31 cellular contexts compared by ENCODE assay signal in genomic region chr1:32718527-32718926, GRCh38. TPM values are rescaled to one million over a fixed set of nuclear protein-coding genes. Genes with fewer than 3 reads are reported as not detected.
"Had no signal": no experiment of that assay in that cellular context is flagged by ENCODE, and none has a peak within 500 bp of the region (broad histone marks: within the 10 kb centered on the region; RNA-seq: fewer than 3 reads in every experiment).

No MANE protein-coding gene starts in this region.

- H3K9me3 ChIP-seq: Peyer's patch had no signal

- H3K27me3 ChIP-seq: Peyer's patch had no signal

- DNase-seq: activated CD4-positive, alpha-beta T cell treated with anti-CD3 and anti-CD28 coated beads, Interleukin-2, amount 10 ng/mL, durations not matched to agents 7 days and 5 days; activated CD4-positive, alpha-beta T cell treated with anti-CD3 and anti-CD28 coated beads, Interleukin-2, amount 50 U/mL, for 48 hours; activated CD8-positive, alpha-beta T cell treated with anti-CD3 and anti-CD28 coated beads, Interleukin-2, amount 10 ng/mL, durations not matched to agents 7 days and 5 days; activated gamma-delta T cell; activated naive CD4-positive, alpha-beta T cell treated with Interleukin-2 at 50 U/mL for 16 hours; activated naive CD8-positive, alpha-beta T cell treated with anti-CD3 and anti-CD28 coated beads, Interleukin-2, amount 10 ng/mL, durations not matched to agents 7 days and 5 days; activated T-cell treated with anti-CD3 and anti-CD28 coated beads, Interleukin-2, amount 50 U/mL, for 24 hours; central memory CD4-positive, alpha-beta T cell; Kasumi-1; KG1; MM.1S; NCI-H1092 treated with DMSO at 0.1 percent for 48 hours; NCI-H1417; NCI-H146; NCI-H187; NCI-H2029 treated with DMSO at 0.1 percent for 48 hours; NCI-H2107; NCI-H2171; NCI-H510A; NCI-H526; NCI-H748 treated with DMSO at 0.1 percent for 48 hours; NK-92 treated with Interleukin-12 subunit alpha and Interleukin-12 subunit beta, amount 100 ng/mL, for 24 hours; PC-3; Peyer's patch; RPMI8226; SIG-M5; T1000 had no signal

- H3K36me3 ChIP-seq: Peyer's patch had no signal

- ATAC-seq: activated CD8-positive, alpha-beta T cell treated with anti-CD3 and anti-CD28 coated beads, Interleukin-2, amount 10 ng/mL, durations not matched to agents 7 days and 5 days; PC-3; Right ventricle myocardium inferior had no signal

- H3K27ac ChIP-seq: Peyer's patch had no signal

- H3K4me3 ChIP-seq: Peyer's patch had no signal

RNA-seq across cellular contexts. Expression of gene SYNC, which starts 16.0 kb away (rescaled TPM):
- total RNA-seq: activated CD4-positive, alpha-beta T cell treated with anti-CD3 and anti-CD28 coated beads, Interleukin-2, amount 10 ng/mL, durations not matched to agents 7 days and 5 days; activated CD8-positive, alpha-beta T cell treated with anti-CD3 and anti-CD28 coated beads, Interleukin-2, amount 10 ng/mL, durations not matched to agents 7 days and 5 days; activated naive CD8-positive, alpha-beta T cell treated with anti-CD3 and anti-CD28 coated beads, Interleukin-2, amount 10 ng/mL, durations not matched to agents 7 days and 5 days; activated T-helper 2 cell treated with anti-CD3 and anti-CD28 coated beads, Interferon-gamma antibody, Interleukin-2, Interleukin-4, amounts not matched to agents 10 μg/mL and 5 μg/mL and 100 μg/mL, durations not matched to agents 14 hours and 24 hours and 36 hours; T-helper 1 cell treated with Interleukin-12 subunit alpha and Interleukin-12 subunit beta and Interleukin-4 antibody, amounts not matched to agents 30 ng/mL and 1 ng/mL, for 36 hours; T-helper 2 cell treated with Interferon-gamma antibody and Interleukin-4, amounts not matched to agents 100 ng/mL and 5 ng/mL, for 36 hours had no signal
